Comparison of ENCODE assay signal across 26 cellular contexts in the genomic region with DNA sequence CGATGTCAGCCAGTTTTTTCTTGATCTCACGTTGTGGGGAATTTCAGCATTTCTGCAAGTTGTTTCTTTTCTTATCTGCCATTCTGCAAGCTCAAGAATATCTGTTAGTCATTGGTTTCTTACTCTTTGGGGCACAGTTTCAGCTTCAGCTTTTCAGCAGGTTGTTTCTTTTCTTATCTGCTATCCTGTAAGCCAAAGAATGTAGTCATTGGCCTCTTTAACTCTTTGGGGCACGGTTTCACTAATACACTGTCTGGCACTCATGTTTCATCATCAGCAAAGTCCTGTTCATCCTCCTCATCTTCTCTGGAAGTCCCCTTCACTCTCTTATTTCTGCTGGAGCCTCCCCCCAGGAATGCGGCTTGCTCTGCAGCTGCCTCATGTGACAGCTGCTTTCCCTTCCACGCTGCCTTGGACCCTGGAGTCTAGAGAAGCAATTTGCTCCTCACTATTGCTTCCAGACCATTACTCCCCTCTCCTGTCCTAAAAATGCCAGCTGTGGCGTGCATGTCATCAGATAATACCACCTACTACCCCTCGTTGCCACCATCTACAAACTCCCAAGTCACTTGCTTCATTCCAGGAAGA.
"Had no signal": no experiment of that assay in that cellular context is flagged by ENCODE, and none has a peak within 500 bp of the region (broad histone marks: within the 10 kb centered on the region; RNA-seq: fewer than 3 reads in every experiment).

No MANE protein-coding gene starts in this region.

- H3K9me3 Mint-ChIP-seq: activated T-helper 2 cell treated with anti-CD3 and anti-CD28 coated beads, Interferon-gamma antibody, Interleukin-2, Interleukin-4, amounts not matched to agents 10 μg/mL and 5 μg/mL and 100 μg/mL, durations not matched to agents 14 hours and 24 hours and 36 hours; naive B cell; T-helper 1 cell treated with Interleukin-12 subunit alpha and Interleukin-12 subunit beta and Interleukin-4 antibody, amounts not matched to agents 30 μg/mL and 1 μg/mL, for 36 hours had no signal

- ATAC-seq: activated CD8-positive, alpha-beta memory T cell treated with anti-CD3 and anti-CD28 coated beads, Interleukin-2, amount 10 ng/mL, durations not matched to agents 7 days and 5 days; activated CD8-positive, alpha-beta T cell treated with anti-CD3 and anti-CD28 coated beads, Interleukin-2, amount 10 ng/mL, durations not matched to agents 7 days and 5 days; mucosa of descending colon; right lobe of liver; stimulated activated effector memory CD8-positive, alpha-beta T cell treated with anti-CD3 and anti-CD28 coated beads, Interleukin-12 subunit alpha, Interleukin-12 subunit beta, amount 100 ng/mL, for 72 hours; upper lobe of right lung had no signal

- DNase-seq: activated CD4-positive, CD25-positive, alpha-beta regulatory T cell treated with anti-CD3 and anti-CD28 coated beads, Interleukin-2, amount 50 U/mL, for 72 hours; activated CD8-positive, alpha-beta memory T cell treated with anti-CD3 and anti-CD28 coated beads, Interleukin-2, amount 10 ng/mL, durations not matched to agents 7 days and 5 days; activated CD8-positive, alpha-beta T cell treated with anti-CD3 and anti-CD28 coated beads, Interleukin-2, amount 10 ng/mL, durations not matched to agents 7 days and 5 days; anterior cingulate cortex; cerebellar nuclear complex; colonic mucosa; effector CD8-positive, alpha-beta T cell; esophagus squamous epithelium; foreskin melanocyte; left ventricle myocardium inferior; mesendoderm; mucosa of descending colon; naive B cell; nephron progenitor cell; ovary; right lobe of liver; stimulated activated CD4-positive, alpha-beta T cell treated with anti-CD3 and anti-CD28 coated beads, Interleukin-4, amount 100 ng/mL, for 24 hours; stomach; SW 1271; tibial artery; upper lobe of right lung had no signal

- H3K36me3 Mint-ChIP-seq: activated CD8-positive, alpha-beta memory T cell treated with anti-CD3 and anti-CD28 coated beads, Interleukin-2, amount 10 ng/mL, durations not matched to agents 7 days and 5 days; activated naive CD8-positive, alpha-beta T cell; naive B cell; stimulated activated effector memory CD8-positive, alpha-beta T cell treated with anti-CD3 and anti-CD28 coated beads, Interleukin-12 subunit alpha, Interleukin-12 subunit beta, amount 100 ng/mL, for 72 hours had no signal

- H3K4me3 Mint-ChIP-seq: activated CD8-positive, alpha-beta memory T cell treated with anti-CD3 and anti-CD28 coated beads, Interleukin-2, amount 10 ng/mL, durations not matched to agents 7 days and 5 days; activated CD8-positive, alpha-beta T cell treated with anti-CD3 and anti-CD28 coated beads, Interleukin-2, amount 10 ng/mL, durations not matched to agents 7 days and 5 days; activated naive CD8-positive, alpha-beta T cell; naive B cell; nephron progenitor cell; stimulated activated effector memory CD8-positive, alpha-beta T cell treated with anti-CD3 and anti-CD28 coated beads, Interleukin-12 subunit alpha, Interleukin-12 subunit beta, amount 100 ng/mL, for 72 hours; T-helper 1 cell treated with Interleukin-12 subunit alpha and Interleukin-12 subunit beta and Interleukin-4 antibody, amounts not matched to agents 30 μg/mL and 1 μg/mL, for 36 hours had no signal

- H3K27ac Mint-ChIP-seq: activated CD8-positive, alpha-beta memory T cell treated with anti-CD3 and anti-CD28 coated beads, Interleukin-2, amount 10 ng/mL, durations not matched to agents 7 days and 5 days; activated CD8-positive, alpha-beta T cell treated with anti-CD3 and anti-CD28 coated beads, Interleukin-2, amount 10 ng/mL, durations not matched to agents 7 days and 5 days; activated naive CD8-positive, alpha-beta T cell; activated T-helper 2 cell treated with anti-CD3 and anti-CD28 coated beads, Interferon-gamma antibody, Interleukin-2, Interleukin-4, amounts not matched to agents 10 μg/mL and 5 μg/mL and 100 μg/mL, durations not matched to agents 14 hours and 24 hours and 36 hours; naive B cell; nephron progenitor cell; progenitor cell of endocrine pancreas; stimulated activated effector memory CD8-positive, alpha-beta T cell treated with anti-CD3 and anti-CD28 coated beads, Interleukin-12 subunit alpha, Interleukin-12 subunit beta, amount 100 ng/mL, for 72 hours; T-helper 1 cell treated with Interleukin-12 subunit alpha and Interleukin-12 subunit beta and Interleukin-4 antibody, amounts not matched to agents 30 μg/mL and 1 μg/mL, for 36 hours had no signal

- H3K27me3 Mint-ChIP-seq: activated CD8-positive, alpha-beta memory T cell treated with anti-CD3 and anti-CD28 coated beads, Interleukin-2, amount 10 ng/mL, durations not matched to agents 7 days and 5 days; activated naive CD8-positive, alpha-beta T cell had no signal

- H3K4me1 Mint-ChIP-seq: activated CD8-positive, alpha-beta memory T cell treated with anti-CD3 and anti-CD28 coated beads, Interleukin-2, amount 10 ng/mL, durations not matched to agents 7 days and 5 days; naive B cell; nephron progenitor cell; stimulated activated effector memory CD8-positive, alpha-beta T cell treated with anti-CD3 and anti-CD28 coated beads, Interleukin-12 subunit alpha, Interleukin-12 subunit beta, amount 100 ng/mL, for 72 hours had no signal
